In the genomic region with DNA sequence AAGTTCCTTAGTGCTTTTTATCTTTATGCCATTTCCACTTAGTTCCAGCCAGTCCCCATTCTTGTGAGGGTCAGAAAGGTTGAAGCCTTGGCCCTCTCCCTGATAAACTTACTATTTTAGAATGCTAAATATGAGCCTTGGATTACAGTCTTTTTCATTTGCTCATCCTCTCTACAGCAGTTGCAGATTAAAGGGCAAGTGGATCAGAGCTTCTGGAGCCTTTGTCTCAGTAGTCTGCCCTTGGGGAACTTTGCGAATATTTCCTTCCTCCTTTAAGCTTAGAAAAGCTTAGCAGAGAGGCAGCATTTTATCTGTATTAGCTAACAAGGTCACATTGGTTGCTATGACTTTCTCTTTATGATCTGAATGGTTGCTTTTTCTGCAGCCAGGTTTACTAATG, we compare ENCODE assay signal across 17 cellular contexts.
"Had no signal": no experiment of that assay in that cellular context is flagged by ENCODE, and none has a peak within 500 bp of the region (broad histone marks: within the 10 kb centered on the region; RNA-seq: fewer than 3 reads in every experiment).

No MANE protein-coding gene starts in this region.

- H3K9me3 ChIP-seq: colonic mucosa, right lobe of liver, suprapubic skin had no signal

- H3K4me3 ChIP-seq: colonic mucosa, lung, mucosa of descending colon, right lobe of liver, suprapubic skin had no signal

- DNase-seq: activated CD4-positive, alpha-beta memory T cell treated with anti-CD3 and anti-CD28 coated beads, Interleukin-2, amount 10 ng/mL, durations not matched to agents 7 days and 5 days; activated CD8-positive, alpha-beta memory T cell treated with anti-CD3 and anti-CD28 coated beads, Interleukin-2, amount 50 U/mL, for 4 hours; activated naive CD8-positive, alpha-beta T cell treated with anti-CD3 and anti-CD28 coated beads, Interleukin-2, amount 10 ng/mL, durations not matched to agents 7 days and 5 days; activated T-cell treated with anti-CD3 and anti-CD28 coated beads, Interleukin-2, amount 50 U/mL, for 72 hours; caudate nucleus; colonic mucosa; effector CD4-positive, alpha-beta T cell; hippocampal formation; kidney glomerular epithelial cell; mucosa of descending colon; natural killer cell; nucleus accumbens; right lobe of liver; stimulated activated CD4-positive, alpha-beta T cell treated with anti-CD3 and anti-CD28 coated beads, Interleukin-2, amount 100 ng/mL, for 48 hours; stimulated activated naive CD8-positive, alpha-beta T cell treated with anti-CD3 and anti-CD28 coated beads, Interleukin-15, Interleukin-2, amounts not matched to agents 100 U/mL and 50 U/mL, for 24 hours had no signal

- H3K4me1 ChIP-seq: colonic mucosa, right lobe of liver had no signal

- H3K36me3 ChIP-seq: colonic mucosa, right lobe of liver, suprapubic skin had no signal

- H3K27ac ChIP-seq: colonic mucosa, right lobe of liver, suprapubic skin had no signal

- ATAC-seq: activated T-cell treated with anti-CD3 and anti-CD28 coated beads, Interleukin-2, amount 50 U/mL, for 72 hours; mucosa of descending colon; natural killer cell; stimulated activated naive CD8-positive, alpha-beta T cell treated with anti-CD3 and anti-CD28 coated beads, Interleukin-15, Interleukin-2, amounts not matched to agents 100 U/mL and 50 U/mL, for 24 hours had no signal

- H3K27me3 ChIP-seq: colonic mucosa, right lobe of liver, suprapubic skin had no signal
